Comparison of ENCODE assay signal across 8 cellular contexts in the genomic region with DNA sequence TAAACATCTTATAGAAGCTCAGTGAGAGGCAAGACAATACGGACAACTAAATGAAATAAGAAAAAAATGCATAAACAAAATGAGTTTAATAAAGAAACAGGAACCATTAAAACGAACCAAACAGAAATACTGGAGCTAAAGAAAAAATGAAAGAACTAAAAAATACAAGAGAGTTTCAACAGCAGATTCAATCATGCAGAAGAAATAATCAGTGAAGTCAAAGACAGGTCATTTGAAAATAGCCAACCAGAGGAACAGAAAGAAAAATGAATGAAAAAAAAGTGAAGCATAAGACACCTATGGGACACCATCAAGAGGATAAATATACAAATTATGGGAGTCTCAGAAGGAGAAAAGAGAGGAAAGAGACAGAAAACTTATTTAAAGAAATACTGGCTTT. TPM values are rescaled to one million over a fixed set of nuclear protein-coding genes. Genes with fewer than 3 reads are reported as not detected.
"Had no signal": no experiment of that assay in that cellular context is flagged by ENCODE, and none has a peak within 500 bp of the region (broad histone marks: within the 10 kb centered on the region; RNA-seq: fewer than 3 reads in every experiment).

No MANE protein-coding gene starts in this region.

- DNase-seq: IMR-90, KBM-7, KG1 had no signal

- H3K27ac ChIP-seq: HL-60, KMS-11 had no signal

- H3K4me2 ChIP-seq: KMS-11 had no signal

- H3K9ac ChIP-seq: KMS-11 had no signal

RNA-seq across cellular contexts. Expression of a gene that starts 42.5 kb away (rescaled TPM):
- total RNA-seq: HT-29, HT1080, IMR-90 had no signal
- polyA plus RNA-seq: IgD-negative memory B cell, IMR-90 had no signal
